ENCODE assay signal across 13 cellular contexts in the genomic region with DNA sequence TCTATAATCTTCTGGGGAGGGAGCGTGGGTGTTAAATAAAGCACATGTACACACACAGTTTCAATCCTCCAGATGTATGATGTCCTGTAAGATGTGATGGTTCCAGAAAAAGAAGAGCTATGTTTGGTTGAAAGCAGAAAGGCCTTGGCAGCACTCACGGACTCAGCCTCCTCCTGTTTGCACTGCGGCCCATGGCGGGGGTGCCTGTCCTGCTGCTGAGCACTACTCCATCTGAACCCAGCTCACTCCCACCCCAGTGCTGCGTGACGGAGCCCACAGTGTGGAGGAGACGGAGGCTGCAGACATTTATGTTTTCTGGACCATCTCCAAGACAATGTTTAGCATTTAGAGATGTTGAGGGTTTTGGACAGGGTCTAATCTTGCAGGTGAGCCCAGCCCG.
"Had no signal": no experiment of that assay in that cellular context is flagged by ENCODE, and none has a peak within 500 bp of the region (broad histone marks: within the 10 kb centered on the region; RNA-seq: fewer than 3 reads in every experiment).

No MANE protein-coding gene starts in this region.

- H3K4me3 ChIP-seq: cardiac muscle cell, gastroesophageal sphincter, hepatocyte, thyroid gland, vagina had no signal

- H3K27ac Mint-ChIP-seq: activated CD4-positive, alpha-beta memory T cell treated with anti-CD3 and anti-CD28 coated beads for 36 hours; activated naive CD8-positive, alpha-beta T cell treated with anti-CD3 and anti-CD28 coated beads, Interleukin-2, amount 50 U/mL, for 24 hours; natural killer cell treated with Interleukin-12 subunit alpha and Interleukin-12 subunit beta and Interleukin-15 and Interleukin-18, amount 100 ng/mL, for 72 hours; stimulated activated effector memory CD8-positive, alpha-beta T cell treated with anti-CD3 and anti-CD28 coated beads, Interleukin-12 subunit alpha, Interleukin-12 subunit beta, amount 100 ng/mL, for 72 hours had no signal

- H3K4me1 ChIP-seq: thyroid gland, vagina had no signal

- H3K4me1 Mint-ChIP-seq: activated naive CD8-positive, alpha-beta T cell treated with anti-CD3 and anti-CD28 coated beads, Interleukin-2, amount 50 U/mL, for 24 hours; stimulated activated effector memory CD8-positive, alpha-beta T cell treated with anti-CD3 and anti-CD28 coated beads, Interleukin-12 subunit alpha, Interleukin-12 subunit beta, amount 100 ng/mL, for 72 hours had no signal

- H3K36me3 ChIP-seq: cardiac muscle cell, gastroesophageal sphincter, thyroid gland, vagina had no signal

- H3K27ac ChIP-seq: cardiac muscle cell, hepatocyte, thyroid gland, vagina had no signal

- H3K27me3 ChIP-seq: thyroid gland, vagina had no signal

- H3K9me3 Mint-ChIP-seq: activated CD4-positive, alpha-beta memory T cell treated with anti-CD3 and anti-CD28 coated beads for 36 hours; activated naive CD8-positive, alpha-beta T cell treated with anti-CD3 and anti-CD28 coated beads, Interleukin-2, amount 50 U/mL, for 24 hours; natural killer cell treated with Interleukin-12 subunit alpha and Interleukin-12 subunit beta and Interleukin-15 and Interleukin-18, amount 100 ng/mL, for 72 hours; stimulated activated effector memory CD8-positive, alpha-beta T cell treated with anti-CD3 and anti-CD28 coated beads, Interleukin-12 subunit alpha, Interleukin-12 subunit beta, amount 100 ng/mL, for 72 hours had no signal

- H3K9me3 ChIP-seq: gastroesophageal sphincter, thyroid gland, vagina had no signal

- H3K27me3 Mint-ChIP-seq: activated naive CD8-positive, alpha-beta T cell treated with anti-CD3 and anti-CD28 coated beads, Interleukin-2, amount 50 U/mL, for 24 hours had no signal

- ATAC-seq: activated CD4-positive, CD25-positive, alpha-beta regulatory T cell treated with anti-CD3 and anti-CD28 coated beads, Interleukin-2, amount 50 U/mL, for 24 hours; activated naive CD8-positive, alpha-beta T cell treated with anti-CD3 and anti-CD28 coated beads, Interleukin-2, amount 50 U/mL, for 24 hours; gastroesophageal sphincter; natural killer cell treated with Interleukin-12 subunit alpha and Interleukin-12 subunit beta and Interleukin-15 and Interleukin-18, amount 100 ng/mL, for 72 hours; stimulated activated effector memory CD8-positive, alpha-beta T cell treated with anti-CD3 and anti-CD28 coated beads, Interleukin-12 subunit alpha, Interleukin-12 subunit beta, amount 100 ng/mL, for 72 hours had no signal

- H3K4me3 Mint-ChIP-seq: activated CD4-positive, alpha-beta memory T cell treated with anti-CD3 and anti-CD28 coated beads for 36 hours; activated naive CD8-positive, alpha-beta T cell treated with anti-CD3 and anti-CD28 coated beads, Interleukin-2, amount 50 U/mL, for 24 hours; natural killer cell treated with Interleukin-12 subunit alpha and Interleukin-12 subunit beta and Interleukin-15 and Interleukin-18, amount 100 ng/mL, for 72 hours; stimulated activated effector memory CD8-positive, alpha-beta T cell treated with anti-CD3 and anti-CD28 coated beads, Interleukin-12 subunit alpha, Interleukin-12 subunit beta, amount 100 ng/mL, for 72 hours had no signal

- H3K36me3 Mint-ChIP-seq: activated CD4-positive, alpha-beta memory T cell treated with anti-CD3 and anti-CD28 coated beads for 36 hours; natural killer cell treated with Interleukin-12 subunit alpha and Interleukin-12 subunit beta and Interleukin-15 and Interleukin-18, amount 100 ng/mL, for 72 hours; stimulated activated effector memory CD8-positive, alpha-beta T cell treated with anti-CD3 and anti-CD28 coated beads, Interleukin-12 subunit alpha, Interleukin-12 subunit beta, amount 100 ng/mL, for 72 hours had no signal

- DNase-seq: activated CD4-positive, alpha-beta memory T cell treated with anti-CD3 and anti-CD28 coated beads for 36 hours; activated naive CD8-positive, alpha-beta T cell treated with anti-CD3 and anti-CD28 coated beads, Interleukin-2, amount 50 U/mL, for 24 hours; activated T-cell treated with anti-CD3 and anti-CD28 coated beads, Interleukin-2, amount 50 U/mL, for 48 hours; effector CD8-positive, alpha-beta T cell; small intestine; thyroid gland had no signal
